In the genomic region with DNA sequence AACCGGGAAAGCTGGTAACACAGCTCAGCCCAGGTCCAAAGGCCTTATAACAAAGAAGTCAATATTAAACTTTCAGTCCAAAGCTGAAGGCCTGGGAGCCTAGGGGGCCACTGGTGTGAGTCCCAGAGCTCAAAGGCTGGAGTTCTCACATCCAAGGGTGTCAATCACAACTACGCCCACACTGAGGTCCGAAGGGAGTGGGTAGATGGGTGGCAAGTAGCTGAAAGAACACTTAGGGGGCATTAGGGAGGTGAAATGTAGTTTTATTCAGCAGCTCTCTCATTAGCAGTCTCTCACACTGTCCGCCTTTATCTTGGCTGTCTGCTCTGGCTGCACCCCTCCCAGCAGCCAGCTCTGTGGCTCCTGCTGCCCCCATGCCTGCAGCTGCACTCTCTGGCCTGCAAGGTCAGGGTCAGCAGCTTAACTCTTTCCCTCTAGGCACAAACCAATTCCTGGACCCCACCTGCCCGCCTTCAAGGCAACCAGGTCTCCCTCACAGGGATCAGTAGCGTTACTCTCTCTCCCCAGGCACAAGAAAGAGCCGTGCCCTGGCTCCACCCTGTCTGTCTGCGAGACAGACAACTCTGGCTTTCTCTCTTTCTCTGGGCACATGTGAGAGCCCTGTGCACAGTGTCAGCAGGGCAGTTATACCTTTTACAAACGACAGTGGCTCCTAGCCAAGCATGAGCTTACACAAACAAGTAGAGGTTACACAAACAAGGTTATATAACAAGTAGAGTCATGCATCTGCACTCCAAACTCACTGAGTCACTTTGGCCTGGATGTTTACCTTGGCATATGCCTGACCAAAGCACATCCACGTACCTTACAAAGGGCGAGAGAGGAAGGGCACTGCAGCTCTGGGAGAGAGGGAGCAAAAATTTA, we compare ENCODE assay signal across 14 cellular contexts.
DNase-seq lines count a peak whose midpoint lies in the region; ATAC-seq, FAIRE-seq and TF ChIP-seq lines count a peak whose summit lies in the region.
"Had no signal": no experiment of that assay in that cellular context is flagged by ENCODE, and none has a peak within 500 bp of the region (broad histone marks: within the 10 kb centered on the region; RNA-seq: fewer than 3 reads in every experiment).

No MANE protein-coding gene starts in this region.

- H3K27ac ChIP-seq in H1 (ENCODE audit: low read depth, low read length) (no peak overlapping the region), mesendoderm (ENCODE audit: low read depth, low read length) (no peak overlapping the region)

- H4K8ac ChIP-seq in H1 (ENCODE audit: extremely low read depth, insufficient read depth, low read length) (no peak overlapping the region; the same call in 1 of the 2 replicates), mesendoderm (ENCODE audit: low read depth, low read length) (no peak overlapping the region)

- no peak overlapping the region for H2BK15ac ChIP-seq in H1 (ENCODE audit: low read length)
- no peak overlapping the region for H2BK15ac ChIP-seq in mesendoderm (replicated peaks; ENCODE audit: low read depth)

- no peak for FAIRE-seq in H1 (lab: Jason Lieb, UNC)
- FAIRE-seq: TTC549 had no signal

- H3K9ac ChIP-seq in H1 (replicated peaks in 1 of 4; ENCODE audit: extremely low read depth in 1 of 4, low read depth in 3 of 4, low read length in 3 of 4), result no peak overlapping the region
- H3K9ac ChIP-seq in mesendoderm (ENCODE audit: low read length), result no peak overlapping the region

- H4K20me1 ChIP-seq in H1 (replicated peaks in 1 of 2; ENCODE audit: control insufficient read depth in 1 of 2, insufficient read depth in 2 of 2, low read length in 2 of 2), result no peaks in the 10 kb centered on the region

- no peak overlapping the region for H2AK5ac ChIP-seq in H1 (ENCODE audit: low read depth, low read length)
- no peak overlapping the region for H2AK5ac ChIP-seq in mesendoderm (ENCODE audit: low read length)

- POLR2A ChIA-PET in H1 (lab: Charles Lee; ENCODE audit: partially characterized antibody), result no interaction called here

- H3K23me2 ChIP-seq in H1 (ENCODE audit: low read depth, low read length), result no peaks in the 10 kb centered on the region

- H3K4me3 ChIP-seq in H1 (ENCODE audit: extremely low read depth in 1 of 4, insufficient read depth in 2 of 4, low read depth in 3 of 4, low read length in 4 of 4) (no peak overlapping the region), mesendoderm (ENCODE audit: low read length) (no peak overlapping the region)

- no peak for TF ChIP-seq RAD21 in H1 (IDR thresholded peaks at IDR 0.05 in 1 of 2, conservative IDR thresholded peaks at IDR 0.05 in 1 of 2; ENCODE audit: low read depth in 2 of 2, low read length in 2 of 2)

- no peak overlapping the region; the same call in 1 of the 2 replicates for H3K18ac ChIP-seq in H1 (ENCODE audit: extremely low read depth, low read length)
- peak overlapping the region; percentile 4 for H3K18ac ChIP-seq in mesendoderm (ENCODE audit: low read length)

- peak overlapping the region; percentile 97 for H2AFZ ChIP-seq in H1 (ENCODE audit: low read length)

- no peak for TF ChIP-seq CTCF in H1 (IDR thresholded peaks at IDR 0.05; ENCODE audit: control extremely low read depth in 1 of 3, insufficient read depth in 1 of 3, low read depth in 1 of 3, low read length in 3 of 3)

- no peak overlapping the region for H2BK20ac ChIP-seq in H1 (ENCODE audit: low read length)

- no peak for TF ChIP-seq POLR2A in H1 (IDR thresholded peaks at IDR 0.05; ENCODE audit: control extremely low read depth in 1 of 2, low read depth in 2 of 2, low read length in 2 of 2)

- H3K56ac ChIP-seq in H1 (replicated peaks; ENCODE audit: insufficient read length, low read depth, low read length) (no peak overlapping the region), mesendoderm (ENCODE audit: low read length) (no peak overlapping the region)

- H4K5ac ChIP-seq in H1 (ENCODE audit: insufficient read length, low read depth, low read length) (no peak overlapping the region), mesendoderm (ENCODE audit: low read length) (no peak overlapping the region)

- no peaks in the 10 kb centered on the region for H3K79me2 ChIP-seq in H1 (ENCODE audit: control insufficient read depth in 1 of 2, insufficient read depth in 2 of 2, low read length in 2 of 2)
- no peaks in the 10 kb centered on the region for H3K79me2 ChIP-seq in mesendoderm (ENCODE audit: control insufficient read depth, insufficient read depth, low read length)

- H3K23ac ChIP-seq in H1 (ENCODE audit: insufficient read length) (no peak overlapping the region), mesendoderm (ENCODE audit: low read length) (no peak overlapping the region)

- H3K14ac ChIP-seq in H1 (ENCODE audit: insufficient read length), result no peak overlapping the region

- no peaks in the 10 kb centered on the region; a peak in 1 of 7 replicates for H3K4me1 ChIP-seq in H1 (replicated peaks in 1 of 4; ENCODE audit: control insufficient read depth in 3 of 4, insufficient read depth in 4 of 4, low read length in 3 of 4)
- H3K4me1 ChIP-seq in mesendoderm (ENCODE audit: control insufficient read depth, low read depth, low read length), result no peaks in the 10 kb centered on the region

- ATAC-seq in GM21360 (IDR thresholded peaks at IDR 0.05; ENCODE audit: unreplicated experiment) (no peak), HG02852 (IDR thresholded peaks at IDR 0.05; ENCODE audit: unreplicated experiment) (no peak), SK-N-SH treated with all-trans-retinoic acid at 6 μM for 48 hours (no peak)

- no peak overlapping the region for H4K91ac ChIP-seq in H1 (replicated peaks; ENCODE audit: insufficient read length, low read length)

- no peaks in the 10 kb centered on the region for H3K79me1 ChIP-seq in H1 (ENCODE audit: low read depth, low read length)
- no peaks in the 10 kb centered on the region for H3K79me1 ChIP-seq in mesendoderm (ENCODE audit: low read length)

- H2BK120ac ChIP-seq in H1 (replicated peaks; ENCODE audit: low read depth, low read length) (no peak overlapping the region), mesendoderm (ENCODE audit: low read depth, low read length) (no peak overlapping the region)

- 93% methylated on average over 11 of the region's 11 CpGs; no CpG with 5 or more reads in 1 of the 2 experiments for WGBS in H1 (ENCODE audit: extremely low coverage in 1 of 2, insufficient coverage in 1 of 2, insufficient read length in 1 of 2, insufficient replicate concordance in 2 of 2, low coverage in 1 of 2, low lambda C conversion rate in 2 of 2, missing lambda C conversion rate in 1 of 2), 2 experiments
- WGBS in mesendoderm (ENCODE audit: extremely low coverage, insufficient coverage, low lambda C conversion rate), result no CpG with 5 or more reads among the region's 11 CpGs

- no peaks in the 10 kb centered on the region for H3K27me3 ChIP-seq in H1 (replicated peaks in 1 of 4; ENCODE audit: control insufficient read depth in 3 of 4, extremely low read depth in 1 of 4, insufficient read depth in 3 of 4, low read length in 3 of 4)
- no peaks in the 10 kb centered on the region for H3K27me3 ChIP-seq in mesendoderm (ENCODE audit: insufficient read depth, low read length, poor library complexity)

- H3K4me2 ChIP-seq in H1 (ENCODE audit: insufficient read depth in 1 of 2, low read depth in 2 of 2, low read length in 2 of 2) (no peak overlapping the region), mesendoderm (ENCODE audit: low read length) (no peak overlapping the region)

- DNase-seq in DMS153 treated with DMSO at 0.1 percent for 48 hours (lab: John Stamatoyannopoulos, UW; ENCODE audit: unreplicated experiment) (peak; percentile 55), NCI-H345 treated with DMSO at 0.1 percent for 48 hours (lab: John Stamatoyannopoulos, UW; ENCODE audit: unreplicated experiment) (peak; percentile 38), H1 (ENCODE audit: low read depth in 1 of 2, low spot score in 2 of 2) (no peak), mesendoderm (peak; percentile 55), T-helper 1 cell (no peak)
- DNase-seq: activated naive CD4-positive, alpha-beta T cell treated with anti-CD3 and anti-CD28 coated beads, Interleukin-2, amount 10 ng/mL, durations not matched to agents 7 days and 5 days; KBM-7; NCI-H2171 treated with DMSO at 0.1 percent for 48 hours; Right ventricle myocardium superior; stimulated activated naive CD4-positive, alpha-beta T cell had no signal

- CTCF ChIA-PET in H1 (lab: Charles Lee; ENCODE audit: partially characterized antibody), result interaction anchor here (1.1 to 1.3 kb wide), 2 partner anchors 31 to 676 kb away, joined by 3 read pairs; no protein-coding TSS in a partner anchor

- H2BK5ac ChIP-seq in H1 (ENCODE audit: low read depth, low read length) (no peak overlapping the region), mesendoderm (ENCODE audit: low read length) (no peak overlapping the region)

- no peak for TF ChIP-seq EP300 in H1 (IDR thresholded peaks at IDR 0.05; ENCODE audit: borderline replicate concordance in 1 of 2, low read depth in 2 of 2, low read length in 2 of 2)

- H3K9me3 ChIP-seq in H1 (ENCODE audit: insufficient read depth in 2 of 2, low read depth in 1 of 2, low read length in 1 of 2), result no peaks in the 10 kb centered on the region

- no peak overlapping the region for H2BK12ac ChIP-seq in H1 (ENCODE audit: low read depth, low read length)

- H3K36me3 ChIP-seq in H1 (ENCODE audit: control insufficient read depth in 2 of 4, insufficient read depth in 4 of 4, low read length in 3 of 4), result no peaks in the 10 kb centered on the region
- H3K36me3 ChIP-seq in mesendoderm (ENCODE audit: control insufficient read depth, insufficient read depth, low read length), result no peaks in the 10 kb centered on the region

- H3K4ac ChIP-seq in H1 (replicated peaks; ENCODE audit: insufficient read length, low read depth, low read length) (no peak overlapping the region), mesendoderm (ENCODE audit: low read depth, low read length) (no peak overlapping the region)

TF ChIP-seq in H1, 55 proteins besides CTCF, POLR2A, EP300 and RAD21 (continues in another document):
- TF ChIP-seq RNF2 (IDR thresholded peaks at IDR 0.05; ENCODE audit: borderline replicate concordance, low read depth, low read length, missing control alignments, poor library complexity, severe bottlenecking) (no peak), CHD2 (IDR thresholded peaks at IDR 0.05; ENCODE audit: low read length) (no peak)

TF ChIP-seq in SK-N-SH treated with all-trans-retinoic acid at 6 μM for 48 hours, 23 proteins besides CTCF, POLR2A, EP300 and RAD21 (continues in another document):
- TF ChIP-seq, protein P1, sequence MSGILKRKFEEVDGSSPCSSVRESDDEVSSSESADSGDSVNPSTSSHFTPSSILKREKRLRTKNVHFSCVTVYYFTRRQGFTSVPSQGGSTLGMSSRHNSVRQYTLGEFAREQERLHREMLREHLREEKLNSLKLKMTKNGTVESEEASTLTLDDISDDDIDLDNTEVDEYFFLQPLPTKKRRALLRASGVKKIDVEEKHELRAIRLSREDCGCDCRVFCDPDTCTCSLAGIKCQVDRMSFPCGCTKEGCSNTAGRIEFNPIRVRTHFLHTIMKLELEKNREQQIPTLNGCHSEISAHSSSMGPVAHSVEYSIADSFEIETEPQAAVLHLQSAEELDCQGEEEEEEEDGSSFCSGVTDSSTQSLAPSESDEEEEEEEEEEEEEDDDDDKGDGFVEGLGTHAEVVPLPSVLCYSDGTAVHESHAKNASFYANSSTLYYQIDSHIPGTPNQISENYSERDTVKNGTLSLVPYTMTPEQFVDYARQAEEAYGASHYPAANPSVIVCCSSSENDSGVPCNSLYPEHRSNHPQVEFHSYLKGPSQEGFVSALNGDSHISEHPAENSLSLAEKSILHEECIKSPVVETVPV (CRISPR knock-in tag; IDR thresholded peaks at IDR 0.05), result no peak

Comparison
In these comparisons a context has a peak if more than half of its experiments do, and no peak if none do; other contexts are left out.
1. DNase-seq: peak in DMS153 treated with DMSO at 0.1 percent for 48 hours (single experiment), NCI-H345 treated with DMSO at 0.1 percent for 48 hours (single experiment) and mesendoderm (single experiment); none in H1 (0 of 2) and T-helper 1 cell (0 of 5).